ENCODE assay signal across 24 cellular contexts in genomic region chr1:237219751-237220150, GRCh38.
"Had no signal": no experiment of that assay in that cellular context is flagged by ENCODE, and none has a peak within 500 bp of the region (broad histone marks: within the 10 kb centered on the region; RNA-seq: fewer than 3 reads in every experiment).

No MANE protein-coding gene starts in this region.

- H3K27ac ChIP-seq: adrenal gland, ascending aorta, brain microvascular endothelial cell, colonic mucosa, gastrocnemius medialis, lower lobe of right lung, testis had no signal

- H3K27ac Mint-ChIP-seq: activated naive CD8-positive, alpha-beta T cell; activated T-helper 2 cell treated with anti-CD3 and anti-CD28 coated beads, Interferon-gamma antibody, Interleukin-2, Interleukin-4, amounts not matched to agents 10 μg/mL and 5 μg/mL and 100 μg/mL, durations not matched to agents 14 hours and 24 hours and 36 hours; naive B cell; stimulated activated naive B cell treated with anti-CD40 and anti-IgM and Interleukin-4, amounts not matched to agents 10 μg/mL and 1 μg/mL and 100 μg/mL, for 72 hours had no signal

- H3K27me3 Mint-ChIP-seq: stimulated activated naive B cell treated with anti-CD40 and anti-IgM and Interleukin-4, amounts not matched to agents 10 μg/mL and 1 μg/mL and 100 μg/mL, for 72 hours had no signal

- H3K27me3 ChIP-seq: adrenal gland, ascending aorta, brain microvascular endothelial cell, colonic mucosa, esophagus squamous epithelium, gastrocnemius medialis, testis had no signal

- H3K4me3 Mint-ChIP-seq: activated naive CD8-positive, alpha-beta T cell; activated T-cell treated with anti-CD3 and anti-CD28 coated beads, Interleukin-2, amount 50 U/mL, for 4 hours; central memory CD8-positive, alpha-beta T cell; naive B cell; stimulated activated naive B cell treated with anti-CD40 and anti-IgM and Interleukin-4, amounts not matched to agents 10 μg/mL and 1 μg/mL and 100 μg/mL, for 72 hours had no signal

- H3K9me3 ChIP-seq: adrenal gland, ascending aorta, colonic mucosa, esophagus squamous epithelium, gastrocnemius medialis, lower lobe of right lung, mucosa of descending colon, testis had no signal

- H3K36me3 Mint-ChIP-seq: activated naive CD8-positive, alpha-beta T cell; naive B cell; stimulated activated naive B cell treated with anti-CD40 and anti-IgM and Interleukin-4, amounts not matched to agents 10 μg/mL and 1 μg/mL and 100 μg/mL, for 72 hours had no signal

- H3K9me3 Mint-ChIP-seq: activated T-cell treated with anti-CD3 and anti-CD28 coated beads, Interleukin-2, amount 50 U/mL, for 4 hours; activated T-helper 2 cell treated with anti-CD3 and anti-CD28 coated beads, Interferon-gamma antibody, Interleukin-2, Interleukin-4, amounts not matched to agents 10 μg/mL and 5 μg/mL and 100 μg/mL, durations not matched to agents 14 hours and 24 hours and 36 hours; central memory CD8-positive, alpha-beta T cell; stimulated activated naive B cell treated with anti-CD40 and anti-IgM and Interleukin-4, amounts not matched to agents 10 μg/mL and 1 μg/mL and 100 μg/mL, for 72 hours had no signal

- H3K4me1 Mint-ChIP-seq: central memory CD8-positive, alpha-beta T cell; naive B cell; stimulated activated naive B cell treated with anti-CD40 and anti-IgM and Interleukin-4, amounts not matched to agents 10 μg/mL and 1 μg/mL and 100 μg/mL, for 72 hours had no signal

- H3K4me3 ChIP-seq: adrenal gland, colonic mucosa, esophagus squamous epithelium, gastrocnemius medialis, lower lobe of right lung, mucosa of descending colon, smooth muscle cell, testis had no signal

- DNase-seq: activated CD8-positive, alpha-beta memory T cell treated with anti-CD3 and anti-CD28 coated beads for 24 hours; activated CD8-positive, alpha-beta memory T cell treated with anti-CD3 and anti-CD28 coated beads, Interleukin-2, amount 50 U/mL, for 48 hours; activated naive CD4-positive, alpha-beta T cell; activated T-cell treated with anti-CD3 and anti-CD28 coated beads, Interleukin-2, amount 50 U/mL, for 4 hours; adrenal gland; brain microvascular endothelial cell; colonic mucosa; esophagus squamous epithelium; gastrocnemius medialis; left colon; lower lobe of right lung; mesendoderm; mucosa of descending colon; naive B cell; stimulated activated CD4-positive, alpha-beta T cell treated with anti-CD3 and anti-CD28 coated beads, Interleukin-2, amount 100 ng/mL, for 48 hours; stimulated activated CD8-positive, alpha-beta memory T cell treated with anti-CD3 and anti-CD28 coated beads, Interleukin-4, amount 100 ng/mL, for 48 hours; stimulated activated naive B cell treated with anti-CD40 and anti-IgM and Interleukin-4, amounts not matched to agents 10 μg/mL and 1 μg/mL and 100 μg/mL, for 72 hours; T-helper 1 cell; testis had no signal

- H3K4me1 ChIP-seq: adrenal gland, colonic mucosa, gastrocnemius medialis, lower lobe of right lung, testis had no signal

- H3K36me3 ChIP-seq: adrenal gland, ascending aorta, brain microvascular endothelial cell, colonic mucosa, esophagus squamous epithelium, gastrocnemius medialis, lower lobe of right lung had no signal
